Comparison of ENCODE assay signal across 1 cellular context in genomic region chr2:158456309-158457066, GRCh38.
TF ChIP-seq lines count a peak whose summit lies in the region.

Gene CCDC148 (minus strand): TSS chr2:158456753. CDS start chr2:158456439, 314 bp downstream.
Gene PKP4 (plus strand): TSS chr2:158456952. CDS start chr2:158533185, 76,233 bp downstream.

TF ChIP-seq in HepG2, 621 proteins besides CTCF, POLR2A, EP300 and RAD21 (continued from another document and continues in another):
- TF ChIP-seq DMTF1 (CRISPR knock-in tag; IDR thresholded peaks at IDR 0.05) (no peak), NFE2L2 (IDR thresholded peaks at IDR 0.05; ENCODE audit: low read length) (no peak), NFRKB (IDR thresholded peaks at IDR 0.05) (no peak), KLF6 (CRISPR knock-in tag; IDR thresholded peaks at IDR 0.05) (no peak), GLI4 (CRISPR knock-in tag; IDR thresholded peaks at IDR 0.05; ENCODE audit: borderline replicate concordance) (no peak), KLF11 (CRISPR knock-in tag; IDR thresholded peaks at IDR 0.05) (0 out of 2 replicates have a peak, but pooled peaks have one; percentile 20), ZNF746 (CRISPR knock-in tag; IDR thresholded peaks at IDR 0.05) (peak; percentile 33; the same call in 1 of the 2 replicates), ZBTB37 (CRISPR knock-in tag; IDR thresholded peaks at IDR 0.05) (peak; percentile 39; the same call in 1 of the 2 replicates), ZNF3 (CRISPR knock-in tag; IDR thresholded peaks at IDR 0.05) (no peak), HDAC1 (CRISPR knock-in tag; IDR thresholded peaks at IDR 0.05) (peak; percentile 59), PTBP1 (IDR thresholded peaks at IDR 0.05; ENCODE audit: low read depth, low read length, poor library complexity, severe bottlenecking) (peak; percentile 69), SRY (CRISPR knock-in tag; IDR thresholded peaks at IDR 0.05) (0 out of 2 replicates have a peak, but pooled peaks have one; percentile 25), MXI1 (IDR thresholded peaks at IDR 0.05; ENCODE audit: borderline replicate concordance, low read depth, low read length) (peak; percentile 78; the same call in 2 of the 3 replicates), SIN3A (IDR thresholded peaks at IDR 0.05; ENCODE audit: borderline replicate concordance, low read depth, low read length) (peak; percentile 97), YY1 (IDR thresholded peaks at IDR 0.05; ENCODE audit: insufficient read depth, insufficient replicate concordance, low read depth, low read length) (peak; percentile 62), POGK (CRISPR knock-in tag; conservative IDR thresholded peaks at IDR 0.05) (peak; percentile 29; the same call in 1 of the 2 replicates), RFXANK (CRISPR knock-in tag; IDR thresholded peaks at IDR 0.05) (0 out of 2 replicates have a peak, but pooled peaks have one; percentile 29), ZNF407 (CRISPR knock-in tag; IDR thresholded peaks at IDR 0.05; ENCODE audit: not compliant biosample characterization) (peak; percentile 42), EED (CRISPR knock-in tag; IDR thresholded peaks at IDR 0.05) (peak; percentile 83; the same call in 1 of the 2 replicates), SP4 (CRISPR knock-in tag; IDR thresholded peaks at IDR 0.05) (peak; percentile 57), ZNF747 (CRISPR knock-in tag; IDR thresholded peaks at IDR 0.05; ENCODE audit: borderline replicate concordance) (peak; percentile 58; the same call in 1 of the 2 replicates), U2AF2 (IDR thresholded peaks at IDR 0.05; ENCODE audit: low read depth, low read length) (no peak), ZFY (CRISPR knock-in tag; IDR thresholded peaks at IDR 0.05) (peak; percentile 10; the same call in 1 of the 2 replicates), KDM6A (CRISPR knock-in tag; IDR thresholded peaks at IDR 0.05; ENCODE audit: low read depth) (no peak), GMEB2 (CRISPR knock-in tag; IDR thresholded peaks at IDR 0.05; ENCODE audit: low read depth) (peak; percentile 54), GATA4 (IDR thresholded peaks at IDR 0.05; ENCODE audit: borderline replicate concordance, low read depth) (no peak), CBFB (CRISPR knock-in tag; IDR thresholded peaks at IDR 0.05) (peak; percentile 20; the same call in 1 of the 2 replicates), TAF1 (CRISPR knock-in tag; IDR thresholded peaks at IDR 0.05) (no peak), ATAD3A (CRISPR knock-in tag; IDR thresholded peaks at IDR 0.05) (no peak), ZFP90 (CRISPR knock-in tag; IDR thresholded peaks at IDR 0.05; ENCODE audit: borderline replicate concordance) (0 out of 2 replicates have a peak, but pooled peaks have one; percentile 46), THYN1 (CRISPR knock-in tag; IDR thresholded peaks at IDR 0.05; ENCODE audit: borderline replicate concordance, low read depth) (no peak), CREB1 (IDR thresholded peaks at IDR 0.05) (peak; percentile 87), CREB1 (CRISPR knock-in tag; IDR thresholded peaks at IDR 0.05) (no peak), ZSCAN31 (CRISPR knock-in tag; IDR thresholded peaks at IDR 0.05; ENCODE audit: low read depth) (peak; percentile 46; the same call in 1 of the 2 replicates), ZSCAN29 (CRISPR knock-in tag; conservative IDR thresholded peaks at IDR 0.05) (0 out of 2 replicates have a peak, but pooled peaks have one; percentile 5), ZHX1 (CRISPR knock-in tag; IDR thresholded peaks at IDR 0.05; ENCODE audit: low read depth) (0 out of 2 replicates have a peak, but pooled peaks have one; percentile 31), RFX3 (CRISPR knock-in tag; IDR thresholded peaks at IDR 0.05) (peak; percentile 90), TERF1 (CRISPR knock-in tag; IDR thresholded peaks at IDR 0.05) (peak; percentile 78; the same call in 1 of the 2 replicates), TFDP1 (CRISPR knock-in tag; IDR thresholded peaks at IDR 0.05; ENCODE audit: borderline replicate concordance) (peak; percentile 92)
